ENCODE assay signal across 1 cellular context in the genomic region with DNA sequence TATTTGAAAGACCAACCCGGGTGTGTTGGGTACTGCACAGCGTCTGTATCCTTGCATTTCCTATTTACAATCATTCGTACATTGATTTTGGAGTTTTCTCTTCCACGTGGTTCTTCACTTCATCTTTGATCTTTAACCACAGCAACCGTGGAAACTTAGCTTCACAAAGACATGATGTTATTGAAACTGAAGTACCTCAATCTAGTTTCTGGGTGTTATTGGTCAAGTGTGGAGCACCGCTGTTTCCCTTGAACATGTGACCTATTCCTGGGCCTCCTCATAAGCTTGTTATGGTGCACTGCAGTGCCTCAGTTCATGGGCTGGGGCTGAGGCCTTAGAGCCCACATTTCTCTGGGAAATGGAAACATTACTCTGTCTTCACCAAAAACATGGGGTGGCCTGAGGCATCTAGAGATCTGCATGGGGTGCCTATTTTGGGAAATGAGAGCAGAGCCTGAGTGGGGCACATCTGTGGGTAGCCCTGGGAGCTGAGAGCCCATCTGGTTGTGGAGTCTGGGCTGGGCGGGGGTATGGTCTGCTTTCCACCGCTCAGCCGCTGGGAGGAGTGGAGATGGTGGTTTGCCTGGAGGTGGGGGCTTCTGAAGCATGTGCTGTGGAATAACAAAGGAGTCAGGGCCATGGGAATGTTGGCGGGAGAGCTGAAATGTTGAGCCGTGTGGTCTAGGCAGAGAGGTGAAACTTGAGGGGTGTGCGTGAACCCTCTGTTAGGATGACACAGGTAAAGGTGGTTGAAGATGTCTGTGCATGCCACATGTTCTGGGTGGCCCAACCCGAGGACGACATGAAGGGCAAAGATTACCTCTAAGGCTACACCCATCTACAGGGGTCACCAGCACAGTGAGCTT.
TF ChIP-seq lines count a peak whose summit lies in the region.

No MANE protein-coding gene starts in this region.

TF ChIP-seq in GM23338, 12 proteins besides CTCF, POLR2A, EP300 and RAD21 (continued from another document):
- TF ChIP-seq, protein P1, sequence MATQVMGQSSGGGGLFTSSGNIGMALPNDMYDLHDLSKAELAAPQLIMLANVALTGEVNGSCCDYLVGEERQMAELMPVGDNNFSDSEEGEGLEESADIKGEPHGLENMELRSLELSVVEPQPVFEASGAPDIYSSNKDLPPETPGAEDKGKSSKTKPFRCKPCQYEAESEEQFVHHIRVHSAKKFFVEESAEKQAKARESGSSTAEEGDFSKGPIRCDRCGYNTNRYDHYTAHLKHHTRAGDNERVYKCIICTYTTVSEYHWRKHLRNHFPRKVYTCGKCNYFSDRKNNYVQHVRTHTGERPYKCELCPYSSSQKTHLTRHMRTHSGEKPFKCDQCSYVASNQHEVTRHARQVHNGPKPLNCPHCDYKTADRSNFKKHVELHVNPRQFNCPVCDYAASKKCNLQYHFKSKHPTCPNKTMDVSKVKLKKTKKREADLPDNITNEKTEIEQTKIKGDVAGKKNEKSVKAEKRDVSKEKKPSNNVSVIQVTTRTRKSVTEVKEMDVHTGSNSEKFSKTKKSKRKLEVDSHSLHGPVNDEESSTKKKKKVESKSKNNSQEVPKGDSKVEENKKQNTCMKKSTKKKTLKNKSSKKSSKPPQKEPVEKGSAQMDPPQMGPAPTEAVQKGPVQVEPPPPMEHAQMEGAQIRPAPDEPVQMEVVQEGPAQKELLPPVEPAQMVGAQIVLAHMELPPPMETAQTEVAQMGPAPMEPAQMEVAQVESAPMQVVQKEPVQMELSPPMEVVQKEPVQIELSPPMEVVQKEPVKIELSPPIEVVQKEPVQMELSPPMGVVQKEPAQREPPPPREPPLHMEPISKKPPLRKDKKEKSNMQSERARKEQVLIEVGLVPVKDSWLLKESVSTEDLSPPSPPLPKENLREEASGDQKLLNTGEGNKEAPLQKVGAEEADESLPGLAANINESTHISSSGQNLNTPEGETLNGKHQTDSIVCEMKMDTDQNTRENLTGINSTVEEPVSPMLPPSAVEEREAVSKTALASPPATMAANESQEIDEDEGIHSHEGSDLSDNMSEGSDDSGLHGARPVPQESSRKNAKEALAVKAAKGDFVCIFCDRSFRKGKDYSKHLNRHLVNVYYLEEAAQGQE (IDR thresholded peaks at IDR 0.05; ENCODE audit: unreplicated experiment) = no peak
- TF ChIP-seq JUNB (IDR thresholded peaks at IDR 0.05; ENCODE audit: unreplicated experiment) (no peak), POLR2AphosphoS5 (IDR thresholded peaks at IDR 0.05; ENCODE audit: low read depth) (no peak), ZNF114 (CRISPR knock-in tag; IDR thresholded peaks at IDR 0.05) (no peak), EZH2 (IDR thresholded peaks at IDR 0.05; ENCODE audit: low read depth, unreplicated experiment) (no peak), NANOG (IDR thresholded peaks at IDR 0.05; ENCODE audit: borderline replicate concordance) (no peak)
- TF ChIP-seq, protein P2, sequence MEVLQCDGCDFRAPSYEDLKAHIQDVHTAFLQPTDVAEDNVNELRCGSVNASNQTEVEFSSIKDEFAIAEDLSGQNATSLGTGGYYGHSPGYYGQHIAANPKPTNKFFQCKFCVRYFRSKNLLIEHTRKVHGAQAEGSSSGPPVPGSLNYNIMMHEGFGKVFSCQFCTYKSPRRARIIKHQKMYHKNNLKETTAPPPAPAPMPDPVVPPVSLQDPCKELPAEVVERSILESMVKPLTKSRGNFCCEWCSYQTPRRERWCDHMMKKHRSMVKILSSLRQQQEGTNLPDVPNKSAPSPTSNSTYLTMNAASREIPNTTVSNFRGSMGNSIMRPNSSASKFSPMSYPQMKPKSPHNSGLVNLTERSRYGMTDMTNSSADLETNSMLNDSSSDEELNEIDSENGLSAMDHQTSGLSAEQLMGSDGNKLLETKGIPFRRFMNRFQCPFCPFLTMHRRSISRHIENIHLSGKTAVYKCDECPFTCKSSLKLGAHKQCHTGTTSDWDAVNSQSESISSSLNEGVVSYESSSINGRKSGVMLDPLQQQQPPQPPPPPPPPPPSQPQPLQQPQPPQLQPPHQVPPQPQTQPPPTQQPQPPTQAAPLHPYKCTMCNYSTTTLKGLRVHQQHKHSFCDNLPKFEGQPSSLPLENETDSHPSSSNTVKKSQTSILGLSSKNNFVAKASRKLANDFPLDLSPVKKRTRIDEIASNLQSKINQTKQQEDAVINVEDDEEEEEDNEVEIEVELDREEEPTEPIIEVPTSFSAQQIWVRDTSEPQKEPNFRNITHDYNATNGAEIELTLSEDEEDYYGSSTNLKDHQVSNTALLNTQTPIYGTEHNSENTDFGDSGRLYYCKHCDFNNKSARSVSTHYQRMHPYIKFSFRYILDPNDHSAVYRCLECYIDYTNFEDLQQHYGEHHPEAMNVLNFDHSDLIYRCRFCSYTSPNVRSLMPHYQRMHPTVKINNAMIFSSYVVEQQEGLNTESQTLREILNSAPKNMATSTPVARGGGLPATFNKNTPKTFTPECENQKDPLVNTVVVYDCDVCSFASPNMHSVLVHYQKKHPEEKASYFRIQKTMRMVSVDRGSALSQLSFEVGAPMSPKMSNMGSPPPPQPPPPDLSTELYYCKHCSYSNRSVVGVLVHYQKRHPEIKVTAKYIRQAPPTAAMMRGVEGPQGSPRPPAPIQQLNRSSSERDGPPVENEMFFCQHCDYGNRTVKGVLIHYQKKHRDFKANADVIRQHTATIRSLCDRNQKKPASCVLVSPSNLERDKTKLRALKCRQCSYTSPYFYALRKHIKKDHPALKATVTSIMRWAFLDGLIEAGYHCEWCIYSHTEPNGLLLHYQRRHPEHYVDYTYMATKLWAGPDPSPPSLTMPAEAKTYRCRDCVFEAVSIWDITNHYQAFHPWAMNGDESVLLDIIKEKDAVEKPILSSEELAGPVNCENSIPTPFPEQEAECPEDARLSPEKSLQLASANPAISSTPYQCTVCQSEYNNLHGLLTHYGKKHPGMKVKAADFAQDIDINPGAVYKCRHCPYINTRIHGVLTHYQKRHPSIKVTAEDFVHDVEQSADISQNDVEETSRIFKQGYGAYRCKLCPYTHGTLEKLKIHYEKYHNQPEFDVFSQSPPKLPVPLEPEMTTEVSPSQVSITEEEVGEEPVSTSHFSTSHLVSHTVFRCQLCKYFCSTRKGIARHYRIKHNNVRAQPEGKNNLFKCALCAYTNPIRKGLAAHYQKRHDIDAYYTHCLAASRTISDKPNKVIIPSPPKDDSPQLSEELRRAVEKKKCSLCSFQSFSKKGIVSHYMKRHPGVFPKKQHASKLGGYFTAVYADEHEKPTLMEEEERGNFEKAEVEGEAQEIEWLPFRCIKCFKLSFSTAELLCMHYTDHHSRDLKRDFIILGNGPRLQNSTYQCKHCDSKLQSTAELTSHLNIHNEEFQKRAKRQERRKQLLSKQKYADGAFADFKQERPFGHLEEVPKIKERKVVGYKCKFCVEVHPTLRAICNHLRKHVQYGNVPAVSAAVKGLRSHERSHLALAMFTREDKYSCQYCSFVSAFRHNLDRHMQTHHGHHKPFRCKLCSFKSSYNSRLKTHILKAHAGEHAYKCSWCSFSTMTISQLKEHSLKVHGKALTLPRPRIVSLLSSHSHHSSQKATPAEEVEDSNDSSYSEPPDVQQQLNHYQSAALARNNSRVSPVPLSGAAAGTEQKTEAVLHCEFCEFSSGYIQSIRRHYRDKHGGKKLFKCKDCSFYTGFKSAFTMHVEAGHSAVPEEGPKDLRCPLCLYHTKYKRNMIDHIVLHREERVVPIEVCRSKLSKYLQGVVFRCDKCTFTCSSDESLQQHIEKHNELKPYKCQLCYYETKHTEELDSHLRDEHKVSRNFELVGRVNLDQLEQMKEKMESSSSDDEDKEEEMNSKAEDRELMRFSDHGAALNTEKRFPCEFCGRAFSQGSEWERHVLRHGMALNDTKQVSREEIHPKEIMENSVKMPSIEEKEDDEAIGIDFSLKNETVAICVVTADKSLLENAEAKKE (CRISPR knock-in tag; IDR thresholded peaks at IDR 0.05) = no peak
